8 cellular contexts compared by ENCODE assay signal in genomic region chr21:34582506-34583150, GRCh38. TPM values are rescaled to one million over a fixed set of nuclear protein-coding genes. Genes with fewer than 3 reads are reported as not detected.
DNase-seq lines count a peak whose midpoint lies in the region; ATAC-seq, FAIRE-seq and TF ChIP-seq lines count a peak whose summit lies in the region.

No MANE protein-coding gene starts in this region.

- no peaks in the 10 kb centered on the region for H3K4me1 ChIP-seq in endodermal cell (ENCODE audit: control insufficient read depth, insufficient read depth, low read length)
- peaks cover 13% of the 10 kb centered on the region for H3K4me1 ChIP-seq in mucosa of descending colon (ENCODE audit: low read depth)

- DNase-seq in AG20443 (ENCODE audit: low spot score), result peak; percentile 84
- DNase-seq in GM19239 (ENCODE audit: insufficient read length, low spot score), result peak; percentile 13
- peak; percentile 55 for DNase-seq in NCI-H69 (lab: John Stamatoyannopoulos, UW)
- DNase-seq in endodermal cell, result peak; percentile 67
- peak in 2 of 3 donors; percentile 50 to 53 for DNase-seq in mucosa of descending colon
- DNase-seq in COLO668 (lab: John Stamatoyannopoulos, UW; ENCODE audit: unreplicated experiment), result no peak
- DNase-seq in NCI-H446 treated with DMSO at 0.1 percent for 48 hours (lab: John Stamatoyannopoulos, UW), result no peak

- TF ChIP-seq CTCF in endodermal cell (conservative IDR thresholded peaks at IDR 0.05) (peak; percentile 76), mucosa of descending colon (IDR thresholded peaks at IDR 0.05) (no peak)

- no peaks in the 10 kb centered on the region for H3K36me3 Mint-ChIP-seq in endodermal cell (ENCODE audit: low read depth)

- peaks cover 8% of the 10 kb centered on the region for H3K9me3 Mint-ChIP-seq in endodermal cell

- no peaks in the 10 kb centered on the region for H3K27me3 Mint-ChIP-seq in endodermal cell (ENCODE audit: insufficient read depth)

- no peak overlapping the region for H3K9ac ChIP-seq in endodermal cell (ENCODE audit: extremely low read depth, low read length, poor library complexity, severe bottlenecking)

- intact Hi-C loops in mucosa of descending colon (cut with DNase I, micrococcal nuclease), result no loop called here

- H3K27me3 ChIP-seq in endodermal cell (ENCODE audit: control insufficient read depth, insufficient read depth, low read length, poor library complexity, severe bottlenecking), result no peaks in the 10 kb centered on the region

- FAIRE-seq in GM19239 (lab: Jason Lieb, UNC), result no peak

- no peaks in the 10 kb centered on the region for H3K4me1 Mint-ChIP-seq in endodermal cell

- H3K27ac Mint-ChIP-seq in endodermal cell, result no peak overlapping the region

- no peaks in the 10 kb centered on the region for H3K36me3 ChIP-seq in endodermal cell (ENCODE audit: control insufficient read depth, insufficient read depth, low read length)
- H3K36me3 ChIP-seq in mucosa of descending colon (ENCODE audit: low read depth), result no peaks in the 10 kb centered on the region

- peak; percentile 83 for ATAC-seq in mucosa of descending colon
- ATAC-seq in GM19467 (IDR thresholded peaks at IDR 0.05; ENCODE audit: unreplicated experiment), result no peak

- H3K4me3 ChIP-seq in endodermal cell (ENCODE audit: low read length), result no peak overlapping the region
- no peak overlapping the region for H3K4me3 ChIP-seq in mucosa of descending colon

- 86 to 87% methylated on average over 3 to 10 of the region's 10 CpGs for WGBS in endodermal cell (ENCODE audit: insufficient coverage in 1 of 2, insufficient read length in 1 of 2), 2 experiments

- H3K9me3 ChIP-seq in endodermal cell (ENCODE audit: control insufficient read depth, low read length) (no peaks in the 10 kb centered on the region), mucosa of descending colon (no peaks in the 10 kb centered on the region)

- no peak overlapping the region for H3K27ac ChIP-seq in endodermal cell (ENCODE audit: low read depth, low read length)

- H3K4me3 Mint-ChIP-seq in endodermal cell, result no peak overlapping the region

RNA-seq across cellular contexts. Expression of gene RCAN1, which starts 32.3 kb away (rescaled TPM):
- total RNA-seq in endodermal cell (1 to 10 TPM; 6.1 to 6.7 TPM), mucosa of descending colon (10 to 100 TPM; 44.4 to 55.2 (median 50.7) TPM)
- 10.5 TPM for polyA plus RNA-seq in endodermal cell (2013, experiment 1 of 2)
- polyA plus RNA-seq in endodermal cell (2013, experiment 2 of 2), result 10.7 TPM

Comparison
In these comparisons a context has a peak if more than half of its experiments do, and no peak if none do; other contexts are left out.
1. DNase-seq: peak in AG20443 (single experiment), GM19239 (single experiment), NCI-H69 (single experiment), endodermal cell (single experiment) and mucosa of descending colon (2 of 3); none in COLO668 (single experiment) and NCI-H446 treated with DMSO at 0.1 percent for 48 hours (single experiment).
2. RNA of gene RCAN1, which starts 32.3 kb away (total RNA-seq): 44.4 to 55.2 TPM in mucosa of descending colon; 6.1 to 6.7 TPM in endodermal cell; every median in the first group is over 4 times any median in the second.